ENCODE assay signal across 28 cellular contexts in the genomic region with DNA sequence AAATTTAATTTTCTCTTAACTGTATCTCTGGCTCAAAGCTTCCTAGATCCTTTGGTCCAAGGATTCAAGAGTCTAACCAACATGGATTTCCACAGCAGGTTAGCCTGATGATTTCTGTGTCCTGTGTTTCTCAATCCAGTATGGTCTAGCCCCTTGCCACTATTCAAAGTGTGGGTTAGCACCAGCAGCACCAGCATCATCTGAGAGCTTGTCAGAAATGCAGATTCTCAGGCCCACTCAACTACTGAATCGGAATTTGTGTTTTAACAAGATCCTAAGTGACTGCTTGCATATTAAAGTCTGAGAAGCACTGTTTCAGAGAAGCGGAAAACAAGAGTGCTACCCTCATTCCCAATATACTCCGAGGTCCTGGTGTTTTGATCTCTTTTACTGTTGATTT.
"Had no signal": no experiment of that assay in that cellular context is flagged by ENCODE, and none has a peak within 500 bp of the region (broad histone marks: within the 10 kb centered on the region; RNA-seq: fewer than 3 reads in every experiment).

No MANE protein-coding gene starts in this region.

- H3K4me3 ChIP-seq: SJSA1 had no signal

- H3K27me3 ChIP-seq: brain microvascular endothelial cell, SJSA1 had no signal

- H3K9me3 ChIP-seq: SJSA1 had no signal

- H3K27me3 Mint-ChIP-seq: activated CD4-positive, alpha-beta T cell treated with anti-CD3 and anti-CD28 coated beads, Interleukin-2, amount 10 ng/mL, durations not matched to agents 7 days and 5 days had no signal

- H3K36me3 Mint-ChIP-seq: activated CD4-positive, alpha-beta memory T cell treated with anti-CD3 and anti-CD28 coated beads for 36 hours; activated naive CD8-positive, alpha-beta T cell treated with anti-CD3 and anti-CD28 coated beads for 36 hours had no signal

- DNase-seq: activated CD4-positive, alpha-beta memory T cell treated with anti-CD3 and anti-CD28 coated beads for 36 hours; activated CD4-positive, alpha-beta T cell treated with anti-CD3 and anti-CD28 coated beads, Interleukin-2, amount 10 ng/mL, durations not matched to agents 7 days and 5 days; activated CD8-positive, alpha-beta memory T cell treated with anti-CD3 and anti-CD28 coated beads, Interleukin-2, amount 50 U/mL, for 4 hours; activated effector memory CD4-positive, alpha-beta T cell treated with Interleukin-2 at 50 U/mL for 16 hours; activated naive CD4-positive, alpha-beta T cell; activated naive CD4-positive, alpha-beta T cell treated with anti-CD3 and anti-CD28 coated beads, Interleukin-2, amount 50 U/mL, for 16 hours; activated naive CD8-positive, alpha-beta T cell treated with anti-CD3 and anti-CD28 coated beads for 36 hours; activated T-cell treated with anti-CD3 and anti-CD28 coated beads for 4 hours; activated T-cell treated with anti-CD3 and anti-CD28 coated beads, Interleukin-2, amount 50 U/mL, for 48 hours; amniotic stem cell; aorta; brain microvascular endothelial cell; central memory CD4-positive, alpha-beta T cell; KG1; MM.1S; MV-4-11; NCI-H1092; NCI-H1436 treated with DMSO at 0.1 percent for 48 hours; NCI-H1694 treated with DMSO at 0.1 percent for 48 hours; NCI-H2029; NCI-H345; NCI-H524 treated with DMSO at 0.1 percent for 48 hours; SHP77 treated with DMSO at 0.1 percent for 48 hours; SW 1271; T1000; WERI-Rb-1 had no signal

- H3K4me1 ChIP-seq: SJSA1 had no signal

- H3K27ac ChIP-seq: brain microvascular endothelial cell, SJSA1, WERI-Rb-1 had no signal

- H3K36me3 ChIP-seq: brain microvascular endothelial cell, SJSA1, WERI-Rb-1 had no signal

- H3K27ac Mint-ChIP-seq: activated CD4-positive, alpha-beta memory T cell treated with anti-CD3 and anti-CD28 coated beads for 36 hours; activated CD4-positive, alpha-beta T cell treated with anti-CD3 and anti-CD28 coated beads, Interleukin-2, amount 10 ng/mL, durations not matched to agents 7 days and 5 days; activated naive CD8-positive, alpha-beta T cell treated with anti-CD3 and anti-CD28 coated beads for 36 hours had no signal

- H3K4me3 Mint-ChIP-seq: activated CD4-positive, alpha-beta memory T cell treated with anti-CD3 and anti-CD28 coated beads for 36 hours; activated CD4-positive, alpha-beta T cell treated with anti-CD3 and anti-CD28 coated beads, Interleukin-2, amount 10 ng/mL, durations not matched to agents 7 days and 5 days; activated naive CD8-positive, alpha-beta T cell treated with anti-CD3 and anti-CD28 coated beads for 36 hours had no signal

- H3K9me3 Mint-ChIP-seq: activated CD4-positive, alpha-beta memory T cell treated with anti-CD3 and anti-CD28 coated beads for 36 hours; activated naive CD8-positive, alpha-beta T cell treated with anti-CD3 and anti-CD28 coated beads for 36 hours had no signal

- ATAC-seq: Panc1 had no signal
